1 cellular context compared by ENCODE assay signal in the genomic region with DNA sequence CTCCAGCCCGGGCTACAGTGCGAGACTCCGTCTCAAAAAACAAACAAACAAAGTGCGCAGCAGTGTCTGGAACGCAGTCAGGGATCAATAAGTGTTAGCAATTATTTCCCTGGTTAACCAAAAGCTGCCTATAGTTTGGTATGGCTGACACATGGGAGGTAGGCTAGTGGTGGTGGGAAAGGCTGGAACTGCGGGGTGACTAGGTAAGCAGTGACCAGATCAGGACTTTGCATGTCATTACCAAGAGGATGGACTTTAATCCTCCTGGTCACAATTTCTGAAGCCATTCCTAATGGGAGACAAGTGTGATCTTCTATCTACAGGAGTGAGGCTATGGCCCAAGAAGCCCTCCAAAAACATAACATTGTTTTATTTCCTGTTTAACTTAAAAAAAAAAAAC.
TF ChIP-seq lines count a peak whose summit lies in the region.

No MANE protein-coding gene starts in this region.

TF ChIP-seq in HepG2, 621 proteins besides CTCF, POLR2A, EP300 and RAD21:
- TF ChIP-seq ZNF331 (CRISPR knock-in tag; IDR thresholded peaks at IDR 0.05), result no peak
- TF ChIP-seq, protein P1, sequence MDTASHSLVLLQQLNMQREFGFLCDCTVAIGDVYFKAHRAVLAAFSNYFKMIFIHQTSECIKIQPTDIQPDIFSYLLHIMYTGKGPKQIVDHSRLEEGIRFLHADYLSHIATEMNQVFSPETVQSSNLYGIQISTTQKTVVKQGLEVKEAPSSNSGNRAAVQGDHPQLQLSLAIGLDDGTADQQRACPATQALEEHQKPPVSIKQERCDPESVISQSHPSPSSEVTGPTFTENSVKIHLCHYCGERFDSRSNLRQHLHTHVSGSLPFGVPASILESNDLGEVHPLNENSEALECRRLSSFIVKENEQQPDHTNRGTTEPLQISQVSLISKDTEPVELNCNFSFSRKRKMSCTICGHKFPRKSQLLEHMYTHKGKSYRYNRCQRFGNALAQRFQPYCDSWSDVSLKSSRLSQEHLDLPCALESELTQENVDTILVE (CRISPR knock-in tag; IDR thresholded peaks at IDR 0.05), result no peak
- TF ChIP-seq ZZZ3 (CRISPR knock-in tag; IDR thresholded peaks at IDR 0.05; ENCODE audit: borderline replicate concordance), result no peak
- no peak for TF ChIP-seq KDM2A (CRISPR knock-in tag; IDR thresholded peaks at IDR 0.05; ENCODE audit: borderline replicate concordance, low read depth)
- no peak for TF ChIP-seq ZNF562 (CRISPR knock-in tag; IDR thresholded peaks at IDR 0.05; ENCODE audit: borderline replicate concordance)
- no peak for TF ChIP-seq FOXA3 (CRISPR knock-in tag; IDR thresholded peaks at IDR 0.05)
- TF ChIP-seq MATR3 (CRISPR knock-in tag; IDR thresholded peaks at IDR 0.05), result no peak
- no peak for TF ChIP-seq ZEB1 (IDR thresholded peaks at IDR 0.05; ENCODE audit: insufficient replicate concordance, low read depth)
TF ChIP-seq in HepG2: peak in this region for 0.
